11 cellular contexts compared by ENCODE assay signal in the genomic region with DNA sequence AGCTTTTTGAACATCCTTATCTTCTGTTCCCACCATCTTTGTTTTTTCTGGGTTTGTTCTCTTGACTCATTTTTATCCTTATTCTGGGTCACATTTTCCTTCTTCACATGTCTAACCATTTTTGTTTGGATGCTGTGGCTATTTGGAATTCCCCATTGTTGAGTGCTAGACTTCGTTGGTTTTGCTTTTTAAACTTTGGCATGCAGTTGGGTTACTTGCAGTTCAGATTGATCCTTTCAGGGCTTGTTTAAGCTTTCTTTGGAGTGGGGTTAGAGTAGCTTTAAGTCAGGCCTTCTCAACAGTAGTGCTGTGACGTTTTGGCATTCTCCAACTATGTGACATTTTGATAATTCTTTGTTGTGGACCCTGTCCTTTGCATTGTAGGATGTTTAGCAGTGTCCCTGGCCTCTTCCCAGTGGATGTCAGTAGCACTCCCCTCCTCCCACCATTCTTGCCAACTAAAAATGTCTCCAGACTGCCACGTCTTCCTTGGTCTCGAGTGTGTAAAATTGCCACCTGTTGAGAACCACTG. TPM values are rescaled to one million over a fixed set of nuclear protein-coding genes. Genes with fewer than 3 reads are reported as not detected.
DNase-seq lines count a peak whose midpoint lies in the region; ATAC-seq and TF ChIP-seq lines count a peak whose summit lies in the region.
"Had no signal": no experiment of that assay in that cellular context is flagged by ENCODE, and none has a peak within 500 bp of the region (broad histone marks: within the 10 kb centered on the region; RNA-seq: fewer than 3 reads in every experiment).

No MANE protein-coding gene starts in this region.

- no peak overlapping the region for H3K4me2 ChIP-seq in PC-9

- CTCF ChIA-PET in PC-9 (lab: Charles Lee): no interaction called here

- no peak overlapping the region for H3K27ac ChIP-seq in PC-9

- H3K79me2 ChIP-seq in PC-9 (ENCODE audit: low read depth): no peaks in the 10 kb centered on the region

- H3K9me3 ChIP-seq in mucosa of descending colon: no peaks in the 10 kb centered on the region
- H3K9me3 ChIP-seq in PC-9 (ENCODE audit: insufficient read depth, low read depth): no peaks in the 10 kb centered on the region

- no peaks in the 10 kb centered on the region for H3K27me3 ChIP-seq in PC-9 (ENCODE audit: insufficient read depth, low read depth)

- H3K4me1 ChIP-seq in mucosa of descending colon (ENCODE audit: low read depth): no peaks in the 10 kb centered on the region
- peaks cover 6% of the 10 kb centered on the region for H3K4me1 ChIP-seq in PC-9 (replicated peaks; ENCODE audit: insufficient read depth)

- H3F3A ChIP-seq in PC-9 (ENCODE audit: insufficient read depth, low read depth): peaks cover 6% of the 10 kb centered on the region; the same call in 1 of the 2 replicates

- H3K4me3 ChIP-seq in choroid plexus epithelial cell (ENCODE audit: low read depth, low read length) (no peak overlapping the region), mucosa of descending colon (no peak overlapping the region), PC-9 (no peak overlapping the region)

- no peak for ATAC-seq in mucosa of descending colon

- no peaks in the 10 kb centered on the region for H3K9me2 ChIP-seq in PC-9 (ENCODE audit: insufficient read depth)

- no peaks in the 10 kb centered on the region for H3K36me3 ChIP-seq in mucosa of descending colon (ENCODE audit: low read depth)
- no peaks in the 10 kb centered on the region for H3K36me3 ChIP-seq in PC-9 (ENCODE audit: low read depth)

- H2AFZ ChIP-seq in PC-9: no peak overlapping the region

- TF ChIP-seq CTCF in choroid plexus epithelial cell (conservative IDR thresholded peaks at IDR 0.05; ENCODE audit: low read depth, low read length) (no peak), mucosa of descending colon (IDR thresholded peaks at IDR 0.05) (no peak), PC-9 (conservative IDR thresholded peaks at IDR 0.05) (no peak)

- POLR2A ChIA-PET in PC-9 (lab: Charles Lee; ENCODE audit: unreplicated experiment): no interaction called here

- intact Hi-C loops in mucosa of descending colon (cut with DNase I, micrococcal nuclease) (no loop called here), PC-9 (cut with micrococcal nuclease; ENCODE audit: unreplicated experiment) (no loop called here)

- no peaks in the 10 kb centered on the region for H4K20me1 ChIP-seq in PC-9 (ENCODE audit: insufficient read depth)

- no TSS peak for BruUV-seq in PC-9 (replicated peaks; lab: Mats Ljungman, UMichigan)

- peak; percentile 62 for DNase-seq in AG08396 (ENCODE audit: low spot score)
- DNase-seq in HCEC 1CT: peak; percentile 26
- DNase-seq in choroid plexus epithelial cell (ENCODE audit: low read depth): peak; percentile 74
- peak; percentile 30 for DNase-seq in myocyte (ENCODE audit: low read depth)
- DNase-seq in COR-L47 (lab: John Stamatoyannopoulos, UW): no peak
- no peak for DNase-seq in mucosa of descending colon
- no peak for DNase-seq in PC-9
- DNase-seq in midbrain (lab: John Stamatoyannopoulos, UW): no peak
- DNase-seq: activated T-cell treated with anti-CD3 and anti-CD28 coated beads for 4 hours, kidney glomerular epithelial cell, NCI-H226 had no signal

RNA-seq across cellular contexts. Expression of gene PRMT7, which starts 21.1 kb away (rescaled TPM):
- total RNA-seq in myocyte (48.9 and 59.6 TPM in 2 replicates), mucosa of descending colon (10 to 100 TPM; 31.0 to 42.2 (median 41.0) TPM), PC-9 (2021) (47.5 and 65.7 TPM in 2 replicates)
- polyA plus RNA-seq in myocyte (2012): 44.8 TPM

RNA-seq across cellular contexts. Expression of gene SLC7A6OS, which starts 21.2 kb away (rescaled TPM):
- total RNA-seq in myocyte (19.3 and 21.3 TPM in 2 replicates), mucosa of descending colon (10 to 100 TPM; 16.2 to 22.0 (median 18.4) TPM), PC-9 (2021) (14.2 and 17.2 TPM in 2 replicates)
- polyA plus RNA-seq in myocyte (2012): 12.5 TPM

Comparison
In these comparisons a context has a peak if more than half of its experiments do, and no peak if none do; other contexts are left out.
1. DNase-seq: peak in AG08396 (single experiment), HCEC 1CT (single experiment), choroid plexus epithelial cell (single experiment) and myocyte (single experiment); none in COR-L47 (single experiment), mucosa of descending colon (0 of 3), PC-9 (0 of 2) and midbrain (single experiment).